31 cellular contexts compared by ENCODE assay signal in the genomic region with DNA sequence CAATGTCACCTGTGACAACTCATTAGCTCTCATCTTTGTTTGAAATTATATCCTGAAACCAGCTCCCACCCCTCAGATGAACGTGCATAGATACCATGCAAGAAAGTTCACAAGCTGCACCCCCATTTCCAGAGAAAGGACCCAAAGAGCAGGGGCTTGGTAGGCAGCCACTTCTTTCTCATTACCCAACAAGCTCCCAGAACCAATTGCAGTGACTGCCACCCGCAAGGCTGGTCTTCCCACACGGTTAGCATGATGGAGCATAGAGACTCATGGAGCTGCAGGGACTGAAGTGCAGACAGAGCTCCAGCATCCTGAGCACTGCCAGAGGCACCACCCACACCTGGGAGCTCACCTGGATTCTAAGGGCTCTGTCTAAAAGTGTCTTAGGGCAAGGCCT. TPM values are rescaled to one million over a fixed set of nuclear protein-coding genes. Genes with fewer than 3 reads are reported as not detected.
"Had no signal": no experiment of that assay in that cellular context is flagged by ENCODE, and none has a peak within 500 bp of the region (broad histone marks: within the 10 kb centered on the region; RNA-seq: fewer than 3 reads in every experiment).

No MANE protein-coding gene starts in this region.

- H3K9me3 ChIP-seq: gastroesophageal sphincter, heart left ventricle, left lung, mucosa of descending colon, neutrophil, suprapubic skin, transverse colon, vagina had no signal

- H3K27ac ChIP-seq: dorsolateral prefrontal cortex, epithelial cell of prostate, foreskin keratinocyte, gastroesophageal sphincter, heart left ventricle, hepatocyte, left lung, neutrophil, parathyroid adenoma, skin epidermis, suprapubic skin, transverse colon, vagina had no signal

- H3K27me3 ChIP-seq: dorsolateral prefrontal cortex, heart left ventricle, hepatocyte, left lung, transverse colon, vagina had no signal

- H3K4me1 Mint-ChIP-seq: naive B cell had no signal

- H3K36me3 ChIP-seq: gastroesophageal sphincter, heart left ventricle, left lung, neutrophil, suprapubic skin, transverse colon, vagina had no signal

- H3K4me3 Mint-ChIP-seq: mesothelial cell of epicardium; naive B cell; natural killer cell treated with Interleukin-12 subunit alpha and Interleukin-12 subunit beta and Interleukin-15 and Interleukin-18, amount 100 ng/mL, for 72 hours; neural crest cell; stimulated activated naive CD8-positive, alpha-beta T cell treated with anti-CD3 and anti-CD28 coated beads, Interleukin-15, amount 100 ng/mL, for 72 hours had no signal

- H3K27ac Mint-ChIP-seq: mesothelial cell of epicardium; naive B cell; natural killer cell treated with Interleukin-12 subunit alpha and Interleukin-12 subunit beta and Interleukin-15 and Interleukin-18, amount 100 ng/mL, for 72 hours; progenitor cell of endocrine pancreas; stimulated activated naive CD8-positive, alpha-beta T cell treated with anti-CD3 and anti-CD28 coated beads, Interleukin-15, amount 100 ng/mL, for 72 hours had no signal

- H3K4me3 ChIP-seq: dorsolateral prefrontal cortex, gastroesophageal sphincter, heart left ventricle, hepatocyte, left lung, mucosa of descending colon, skin epidermis, suprapubic skin, transverse colon, vagina had no signal

- ATAC-seq: esophagus mucosa; foreskin keratinocyte; gastroesophageal sphincter; heart left ventricle; left lung; mucosa of descending colon; natural killer cell treated with Interleukin-12 subunit alpha and Interleukin-12 subunit beta and Interleukin-15 and Interleukin-18, amount 100 ng/mL, for 72 hours; stimulated activated naive CD8-positive, alpha-beta T cell treated with anti-CD3 and anti-CD28 coated beads, Interleukin-15, amount 100 ng/mL, for 72 hours had no signal

- H3K4me1 ChIP-seq: foreskin keratinocyte, gastroesophageal sphincter, left lung, parathyroid adenoma, suprapubic skin, transverse colon, vagina had no signal

- H3K9me3 Mint-ChIP-seq: mesothelial cell of epicardium; naive B cell; natural killer cell treated with Interleukin-12 subunit alpha and Interleukin-12 subunit beta and Interleukin-15 and Interleukin-18, amount 100 ng/mL, for 72 hours; neural crest cell; stimulated activated naive CD8-positive, alpha-beta T cell treated with anti-CD3 and anti-CD28 coated beads, Interleukin-15, amount 100 ng/mL, for 72 hours had no signal

- H3K36me3 Mint-ChIP-seq: mesothelial cell of epicardium; naive B cell; natural killer cell treated with Interleukin-12 subunit alpha and Interleukin-12 subunit beta and Interleukin-15 and Interleukin-18, amount 100 ng/mL, for 72 hours had no signal

- DNase-seq: dorsolateral prefrontal cortex; effector CD4-positive, alpha-beta T cell; foreskin keratinocyte; heart left ventricle; kidney; left lung; mesenchymal stem cell; mucosa of descending colon; naive B cell; stimulated activated CD4-positive, alpha-beta T cell treated with anti-CD3 and anti-CD28 coated beads, Interleukin-12 subunit alpha, Interleukin-12 subunit beta, amount 100 ng/mL, for 4 hours; stimulated activated CD4-positive, alpha-beta T cell treated with anti-CD3 and anti-CD28 coated beads, Interleukin-1b, Interleukin-23, amount 100 ng/mL, for 48 hours; stimulated activated CD4-positive, alpha-beta T cell treated with anti-CD3 and anti-CD28 coated beads, Interleukin-4, amount 100 ng/mL, for 1 hour; stimulated activated CD8-positive, alpha-beta memory T cell treated with anti-CD3 and anti-CD28 coated beads, Interleukin-4, amount 100 ng/mL, for 48 hours; stimulated activated naive CD4-positive, alpha-beta T cell; stimulated activated naive CD8-positive, alpha-beta T cell treated with anti-CD3 and anti-CD28 coated beads, Interleukin-15, amount 100 ng/mL, for 72 hours; transverse colon had no signal

RNA-seq across cellular contexts. Expression of a gene that starts 28.5 kb away (rescaled TPM):
- total RNA-seq: esophagus mucosa; fibroblast of lung; foreskin keratinocyte; natural killer cell treated with Interleukin-12 subunit alpha and Interleukin-12 subunit beta and Interleukin-15 and Interleukin-18, amount 100 ng/mL, for 72 hours; omental fat pad; vagina had no signal
- polyA plus RNA-seq: foreskin keratinocyte, heart left ventricle had no signal
